10 cellular contexts compared by ENCODE assay signal in the genomic region with DNA sequence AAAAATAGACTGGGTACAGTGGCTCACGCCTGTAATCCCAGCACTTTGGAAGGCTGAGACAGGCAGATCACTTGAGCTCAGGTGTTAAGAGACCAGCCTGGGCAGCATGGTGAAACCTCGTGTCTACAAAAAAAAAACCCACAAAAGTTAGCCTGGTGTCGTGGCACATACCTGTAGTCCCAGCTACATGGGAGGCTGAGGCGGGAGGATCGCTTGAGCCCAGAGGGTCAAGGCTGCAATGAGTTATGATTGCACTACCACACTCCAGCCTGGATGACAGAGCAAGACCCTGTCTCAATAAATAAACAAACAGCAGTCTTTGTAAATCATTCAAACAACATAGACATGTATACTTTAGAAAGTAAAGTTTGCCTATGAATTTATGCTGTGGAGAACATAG. TPM values are rescaled to one million over a fixed set of nuclear protein-coding genes. Genes with fewer than 3 reads are reported as not detected.
"Had no signal": no experiment of that assay in that cellular context is flagged by ENCODE, and none has a peak within 500 bp of the region (broad histone marks: within the 10 kb centered on the region; RNA-seq: fewer than 3 reads in every experiment).

No MANE protein-coding gene starts in this region.

- FAIRE-seq: H1, H54, HTR-8/SVneo had no signal

- DNase-seq: H9, HCEC 1CT, HFFc6, KG1 had no signal

- ATAC-seq: GM23338 had no signal

- H3K4me2 ChIP-seq: GM23338 had no signal

- H3K4me3 ChIP-seq: GM23338 had no signal

- H2AFZ ChIP-seq: GM23338 had no signal

RNA-seq across cellular contexts. Expression of a gene that starts 2.5 kb away (rescaled TPM):
- total RNA-seq: H1, H9, HT-29 had no signal
- polyA plus RNA-seq: IgD-negative memory B cell had no signal

RNA-seq across cellular contexts. Expression of a gene that starts 7.1 kb away (rescaled TPM):
- total RNA-seq: GM23338, H1, H9, HFFc6, HT-29 had no signal
- polyA plus RNA-seq: GM23338 had no signal

RNA-seq across cellular contexts. Expression of a gene that starts 34.2 kb away (rescaled TPM):
- total RNA-seq: GM23338, H1, H9, HFFc6, HT-29 had no signal
- polyA plus RNA-seq: GM23338, H1, IgD-negative memory B cell had no signal
